Comparison of ENCODE assay signal across 13 cellular contexts in the genomic region with DNA sequence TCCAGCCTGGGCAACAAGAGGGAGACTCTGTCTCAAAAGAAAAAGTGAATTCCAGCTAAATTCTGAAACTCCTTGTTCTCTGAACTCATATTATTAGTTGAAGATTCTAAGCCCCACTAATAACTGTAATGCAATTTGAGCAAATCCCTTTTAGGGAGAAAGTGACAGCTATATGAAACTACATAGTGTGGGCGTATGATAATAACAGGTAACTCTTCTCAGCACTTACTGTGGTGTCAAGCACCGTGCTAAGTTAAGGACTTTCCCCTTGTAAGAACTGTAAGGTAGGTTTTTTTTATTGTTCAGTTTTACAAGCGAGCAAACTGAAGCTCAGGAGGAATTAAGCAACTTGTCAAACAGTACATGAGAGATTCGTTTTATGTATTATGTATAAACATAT. TPM values are rescaled to one million over a fixed set of nuclear protein-coding genes. Genes with fewer than 3 reads are reported as not detected.
A peak's percentile ranks its signal among the peaks of the same experiment; 100 is the strongest.
DNase-seq lines count a peak whose midpoint lies in the region; ATAC-seq and TF ChIP-seq lines count a peak whose summit lies in the region.
"Had no signal": no experiment of that assay in that cellular context is flagged by ENCODE, and none has a peak within 500 bp of the region (broad histone marks: within the 10 kb centered on the region; RNA-seq: fewer than 3 reads in every experiment).

No MANE protein-coding gene starts in this region.

- no peak for DNase-seq in activated CD4-positive, alpha-beta T cell treated with anti-CD3 and anti-CD28 coated beads, Interleukin-2, amount 10 ng/mL, durations not matched to agents 24 days and 14 days
- DNase-seq in activated CD4-positive, alpha-beta T cell treated with anti-CD3 and anti-CD28 coated beads, Interleukin-2, amount 50 U/mL, for 4 hours: no peak
- peak; percentile 70 for DNase-seq in putamen (ENCODE audit: low spot score)
- no peak for DNase-seq in NCI-H1930 (lab: John Stamatoyannopoulos, UW)
- no peak for DNase-seq in NCI-H2081 (lab: John Stamatoyannopoulos, UW)
- no peak for DNase-seq in GM19240 (ENCODE audit: insufficient read length, low spot score)
- DNase-seq: effector CD4-positive, alpha-beta T cell; NCI-H1436; SJCRH30; stimulated activated CD4-positive, alpha-beta T cell treated with anti-CD3 and anti-CD28 coated beads, Interleukin-4, amount 100 ng/mL, for 1 hour; upper lobe of left lung had no signal

- peak overlapping the region; percentile 56 for H3K27ac Mint-ChIP-seq in activated CD4-positive, alpha-beta T cell treated with anti-CD3 and anti-CD28 coated beads, Interleukin-2, amount 10 ng/mL, durations not matched to agents 24 days and 14 days

- no peaks in the 10 kb centered on the region for H3K9me2 ChIP-seq in Loucy (replicated peaks; ENCODE audit: low read depth, low read length)

- H4K20me1 ChIP-seq in Loucy (ENCODE audit: insufficient read depth, low read length, poor library complexity, severe bottlenecking): peaks cover 4% of the 10 kb centered on the region

- H3K36me3 Mint-ChIP-seq in activated CD4-positive, alpha-beta T cell treated with anti-CD3 and anti-CD28 coated beads, Interleukin-2, amount 10 ng/mL, durations not matched to agents 24 days and 14 days (ENCODE audit: low read depth): peaks cover 41% of the 10 kb centered on the region

- H3K79me2 ChIP-seq in Loucy (ENCODE audit: insufficient read depth, low read length): peaks cover 80% of the 10 kb centered on the region

- H3K4me3 Mint-ChIP-seq in activated CD4-positive, alpha-beta T cell treated with anti-CD3 and anti-CD28 coated beads, Interleukin-2, amount 10 ng/mL, durations not matched to agents 24 days and 14 days: peak overlapping the region; percentile 15

- ATAC-seq in GM21717 (IDR thresholded peaks at IDR 0.05; ENCODE audit: unreplicated experiment): peak; percentile 46

- 0 out of 2 replicates have a peak, but pooled peaks cover 4% of the 10 kb centered on the region for H3F3A ChIP-seq in Loucy (ENCODE audit: low read depth)

- H3K4me2 ChIP-seq in Loucy (ENCODE audit: low read depth, low read length, poor library complexity, severe bottlenecking): peak overlapping the region; percentile 35

- peaks cover 3% of the 10 kb centered on the region for H3K9me3 Mint-ChIP-seq in activated CD4-positive, alpha-beta T cell treated with anti-CD3 and anti-CD28 coated beads, Interleukin-2, amount 10 ng/mL, durations not matched to agents 24 days and 14 days

- TF ChIP-seq CTCF in Loucy (conservative IDR thresholded peaks at IDR 0.05; ENCODE audit: low read length): no peak

- no peaks in the 10 kb centered on the region for H3K27me3 ChIP-seq in Loucy (ENCODE audit: insufficient read depth, low read length, poor library complexity, severe bottlenecking)
- H3K27me3 ChIP-seq: SJCRH30, upper lobe of left lung had no signal

- peaks cover 46% of the 10 kb centered on the region for H3K4me1 Mint-ChIP-seq in activated CD4-positive, alpha-beta T cell treated with anti-CD3 and anti-CD28 coated beads, Interleukin-2, amount 10 ng/mL, durations not matched to agents 24 days and 14 days

- intact Hi-C loops in activated CD4-positive, alpha-beta T cell treated with anti-CD3 and anti-CD28 coated beads, Interleukin-2, amount 10 ng/mL, durations not matched to agents 24 days and 14 days (cut with micrococcal nuclease): no loop called here

- no peaks in the 10 kb centered on the region for H3K27me3 Mint-ChIP-seq in activated CD4-positive, alpha-beta T cell treated with anti-CD3 and anti-CD28 coated beads, Interleukin-2, amount 10 ng/mL, durations not matched to agents 24 days and 14 days

- H3K9ac ChIP-seq in Loucy (ENCODE audit: low read depth, low read length, poor library complexity, severe bottlenecking): no peak overlapping the region

- H3K4me1 ChIP-seq in Loucy (ENCODE audit: insufficient read depth, low read length, poor library complexity, severe bottlenecking): peaks cover 25% of the 10 kb centered on the region
- H3K4me1 ChIP-seq: SJCRH30 had no signal

- H2AFZ ChIP-seq in Loucy (ENCODE audit: low read length): no peak overlapping the region

- H3K9me3 ChIP-seq in Loucy (ENCODE audit: insufficient read depth, low read depth, low read length): no peaks in the 10 kb centered on the region
- H3K9me3 ChIP-seq: SJCRH30, upper lobe of left lung had no signal

- no peaks in the 10 kb centered on the region for H3K36me3 ChIP-seq in Loucy (ENCODE audit: insufficient read depth, low read length)

- no peak overlapping the region for H3K4me3 ChIP-seq in Loucy (ENCODE audit: low read length, poor library complexity, severe bottlenecking)
- H3K4me3 ChIP-seq: SJCRH30, upper lobe of left lung had no signal

RNA-seq across cellular contexts. Expression of a gene that starts 5.4 kb away (rescaled TPM):
- 60.6 and 62.5 TPM in 2 replicates for total RNA-seq in activated CD4-positive, alpha-beta T cell treated with anti-CD3 and anti-CD28 coated beads, Interleukin-2, amount 10 ng/mL, durations not matched to agents 24 days and 14 days

RNA-seq across cellular contexts. Expression of a gene that starts 8.4 kb away (rescaled TPM):
- total RNA-seq in activated CD4-positive, alpha-beta T cell treated with anti-CD3 and anti-CD28 coated beads, Interleukin-2, amount 10 ng/mL, durations not matched to agents 24 days and 14 days: 87.1 and 88.6 TPM in 2 replicates

RNA-seq across cellular contexts. Expression of a gene that starts 43.7 kb away (rescaled TPM):
- 21.3 and 25.1 TPM in 2 replicates for total RNA-seq in activated CD4-positive, alpha-beta T cell treated with anti-CD3 and anti-CD28 coated beads, Interleukin-2, amount 10 ng/mL, durations not matched to agents 24 days and 14 days
